In the genomic region with DNA sequence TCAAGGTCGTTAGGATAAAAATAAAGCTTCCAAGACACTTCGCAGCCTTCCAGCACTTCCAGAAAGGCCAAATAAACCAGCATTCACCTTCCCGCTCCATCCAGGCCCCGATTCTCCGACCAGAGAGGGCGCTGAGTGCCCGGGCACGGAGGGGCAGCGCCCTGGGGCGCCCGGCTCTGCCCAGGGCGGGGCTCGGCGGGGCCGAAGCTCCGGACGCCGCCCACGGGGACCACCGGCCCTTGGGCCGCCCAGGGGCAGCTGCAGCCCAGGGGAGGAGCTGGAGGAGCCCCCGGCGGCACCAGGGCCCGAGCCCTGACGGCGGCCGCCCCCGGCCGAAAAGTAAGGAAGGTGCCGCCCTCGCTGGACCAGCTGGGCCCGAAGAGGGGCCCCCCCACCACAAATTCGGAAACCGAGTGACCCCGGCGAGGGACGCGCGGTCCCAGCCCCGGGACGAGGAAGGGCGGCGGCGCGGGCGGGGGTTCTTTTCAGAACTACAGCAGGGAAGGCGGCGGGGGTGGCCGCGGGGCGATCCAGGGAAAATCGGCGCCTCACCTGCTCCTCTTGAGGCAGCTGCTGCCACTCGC, we compare ENCODE assay signal across 1 cellular context.
TF ChIP-seq lines count a peak whose summit lies in the region.

No MANE protein-coding gene starts in this region.

TF ChIP-seq in GM12878, 131 proteins besides CTCF, POLR2A, EP300 and RAD21 (continued from another document and continues in another):
- 0 out of 4 replicates have a peak, but pooled peaks of 1 of the 2 experiments have one; percentile 5 for TF ChIP-seq IKZF2 (IDR thresholded peaks at IDR 0.05)
- TF ChIP-seq STAT3 (IDR thresholded peaks at IDR 0.05; ENCODE audit: low read depth, low read length) = no peak
- no peak for TF ChIP-seq YY1 (IDR thresholded peaks at IDR 0.05; ENCODE audit: low read depth, low read length)
- TF ChIP-seq, protein P1, sequence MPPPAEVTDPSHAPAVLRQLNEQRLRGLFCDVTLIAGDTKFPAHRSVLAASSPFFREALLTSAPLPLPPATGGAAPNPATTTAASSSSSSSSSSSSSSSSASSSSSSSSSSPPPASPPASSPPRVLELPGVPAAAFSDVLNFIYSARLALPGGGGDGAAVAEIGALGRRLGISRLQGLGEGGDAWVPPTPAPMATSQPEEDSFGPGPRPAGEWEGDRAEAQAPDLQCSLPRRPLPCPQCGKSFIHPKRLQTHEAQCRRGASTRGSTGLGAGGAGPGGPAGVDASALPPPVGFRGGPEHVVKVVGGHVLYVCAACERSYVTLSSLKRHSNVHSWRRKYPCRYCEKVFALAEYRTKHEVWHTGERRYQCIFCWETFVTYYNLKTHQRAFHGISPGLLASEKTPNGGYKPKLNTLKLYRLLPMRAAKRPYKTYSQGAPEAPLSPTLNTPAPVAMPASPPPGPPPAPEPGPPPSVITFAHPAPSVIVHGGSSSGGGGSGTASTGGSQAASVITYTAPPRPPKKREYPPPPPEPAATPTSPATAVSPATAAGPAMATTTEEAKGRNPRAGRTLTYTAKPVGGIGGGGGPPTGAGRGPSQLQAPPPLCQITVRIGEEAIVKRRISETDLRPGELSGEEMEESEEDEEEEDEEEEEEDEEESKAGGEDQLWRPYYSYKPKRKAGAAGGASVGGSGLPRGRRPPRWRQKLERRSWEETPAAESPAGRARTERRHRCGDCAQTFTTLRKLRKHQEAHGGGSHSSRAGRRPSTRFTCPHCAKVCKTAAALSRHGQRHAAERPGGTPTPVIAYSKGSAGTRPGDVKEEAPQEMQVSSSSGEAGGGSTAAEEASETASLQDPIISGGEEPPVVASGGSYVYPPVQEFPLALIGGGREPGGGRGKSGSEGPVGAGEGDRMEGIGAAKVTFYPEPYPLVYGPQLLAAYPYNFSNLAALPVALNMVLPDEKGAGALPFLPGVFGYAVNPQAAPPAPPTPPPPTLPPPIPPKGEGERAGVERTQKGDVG (CRISPR knock-in tag; IDR thresholded peaks at IDR 0.05) = no peak
- TF ChIP-seq NR2F1 (conservative IDR thresholded peaks at IDR 0.05) = peak; percentile 67
- no peak for TF ChIP-seq HDGF (IDR thresholded peaks at IDR 0.05)
- peak; percentile 90 for TF ChIP-seq GATAD2B (conservative IDR thresholded peaks at IDR 0.05; ENCODE audit: low read depth)
- TF ChIP-seq, protein P2, sequence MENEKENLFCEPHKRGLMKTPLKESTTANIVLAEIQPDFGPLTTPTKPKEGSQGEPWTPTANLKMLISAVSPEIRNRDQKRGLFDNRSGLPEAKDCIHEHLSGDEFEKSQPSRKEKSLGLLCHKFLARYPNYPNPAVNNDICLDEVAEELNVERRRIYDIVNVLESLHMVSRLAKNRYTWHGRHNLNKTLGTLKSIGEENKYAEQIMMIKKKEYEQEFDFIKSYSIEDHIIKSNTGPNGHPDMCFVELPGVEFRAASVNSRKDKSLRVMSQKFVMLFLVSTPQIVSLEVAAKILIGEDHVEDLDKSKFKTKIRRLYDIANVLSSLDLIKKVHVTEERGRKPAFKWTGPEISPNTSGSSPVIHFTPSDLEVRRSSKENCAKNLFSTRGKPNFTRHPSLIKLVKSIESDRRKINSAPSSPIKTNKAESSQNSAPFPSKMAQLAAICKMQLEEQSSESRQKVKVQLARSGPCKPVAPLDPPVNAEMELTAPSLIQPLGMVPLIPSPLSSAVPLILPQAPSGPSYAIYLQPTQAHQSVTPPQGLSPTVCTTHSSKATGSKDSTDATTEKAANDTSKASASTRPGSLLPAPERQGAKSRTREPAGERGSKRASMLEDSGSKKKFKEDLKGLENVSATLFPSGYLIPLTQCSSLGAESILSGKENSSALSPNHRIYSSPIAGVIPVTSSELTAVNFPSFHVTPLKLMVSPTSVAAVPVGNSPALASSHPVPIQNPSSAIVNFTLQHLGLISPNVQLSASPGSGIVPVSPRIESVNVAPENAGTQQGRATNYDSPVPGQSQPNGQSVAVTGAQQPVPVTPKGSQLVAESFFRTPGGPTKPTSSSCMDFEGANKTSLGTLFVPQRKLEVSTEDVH (IDR thresholded peaks at IDR 0.05; ENCODE audit: low read depth, partially characterized antibody) = no peak
- TF ChIP-seq SP1 (IDR thresholded peaks at IDR 0.05; ENCODE audit: low read depth, low read length) = no peak
- no peak for TF ChIP-seq CREM (IDR thresholded peaks at IDR 0.05; ENCODE audit: low read depth)
- no peak for TF ChIP-seq SRF (IDR thresholded peaks at IDR 0.05; ENCODE audit: low read depth in 2 of 2, low read length in 2 of 2)
- TF ChIP-seq MYC (IDR thresholded peaks at IDR 0.05; ENCODE audit: insufficient read depth, insufficient read length, insufficient replicate concordance, low read length, severe bottlenecking) = no peak
- TF ChIP-seq, protein P3, sequence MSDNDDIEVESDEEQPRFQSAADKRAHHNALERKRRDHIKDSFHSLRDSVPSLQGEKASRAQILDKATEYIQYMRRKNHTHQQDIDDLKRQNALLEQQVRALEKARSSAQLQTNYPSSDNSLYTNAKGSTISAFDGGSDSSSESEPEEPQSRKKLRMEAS (IDR thresholded peaks at IDR 0.05; ENCODE audit: low read depth, low read length) = no peak
- TF ChIP-seq MTA2 (IDR thresholded peaks at IDR 0.05; ENCODE audit: low read depth) = no peak
- TF ChIP-seq STAT1 (conservative IDR thresholded peaks at IDR 0.05) = no peak
- TF ChIP-seq, protein P4, sequence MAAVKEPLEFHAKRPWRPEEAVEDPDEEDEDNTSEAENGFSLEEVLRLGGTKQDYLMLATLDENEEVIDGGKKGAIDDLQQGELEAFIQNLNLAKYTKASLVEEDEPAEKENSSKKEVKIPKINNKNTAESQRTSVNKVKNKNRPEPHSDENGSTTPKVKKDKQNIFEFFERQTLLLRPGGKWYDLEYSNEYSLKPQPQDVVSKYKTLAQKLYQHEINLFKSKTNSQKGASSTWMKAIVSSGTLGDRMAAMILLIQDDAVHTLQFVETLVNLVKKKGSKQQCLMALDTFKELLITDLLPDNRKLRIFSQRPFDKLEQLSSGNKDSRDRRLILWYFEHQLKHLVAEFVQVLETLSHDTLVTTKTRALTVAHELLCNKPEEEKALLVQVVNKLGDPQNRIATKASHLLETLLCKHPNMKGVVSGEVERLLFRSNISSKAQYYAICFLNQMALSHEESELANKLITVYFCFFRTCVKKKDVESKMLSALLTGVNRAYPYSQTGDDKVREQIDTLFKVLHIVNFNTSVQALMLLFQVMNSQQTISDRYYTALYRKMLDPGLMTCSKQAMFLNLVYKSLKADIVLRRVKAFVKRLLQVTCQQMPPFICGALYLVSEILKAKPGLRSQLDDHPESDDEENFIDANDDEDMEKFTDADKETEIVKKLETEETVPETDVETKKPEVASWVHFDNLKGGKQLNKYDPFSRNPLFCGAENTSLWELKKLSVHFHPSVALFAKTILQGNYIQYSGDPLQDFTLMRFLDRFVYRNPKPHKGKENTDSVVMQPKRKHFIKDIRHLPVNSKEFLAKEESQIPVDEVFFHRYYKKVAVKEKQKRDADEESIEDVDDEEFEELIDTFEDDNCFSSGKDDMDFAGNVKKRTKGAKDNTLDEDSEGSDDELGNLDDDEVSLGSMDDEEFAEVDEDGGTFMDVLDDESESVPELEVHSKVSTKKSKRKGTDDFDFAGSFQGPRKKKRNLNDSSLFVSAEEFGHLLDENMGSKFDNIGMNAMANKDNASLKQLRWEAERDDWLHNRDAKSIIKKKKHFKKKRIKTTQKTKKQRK (IDR thresholded peaks at IDR 0.05; ENCODE audit: low read depth, low read length) = no peak
- no peak for TF ChIP-seq BACH1 (IDR thresholded peaks at IDR 0.05; ENCODE audit: borderline replicate concordance)
- TF ChIP-seq TCF7 (IDR thresholded peaks at IDR 0.05; ENCODE audit: borderline replicate concordance) = no peak
- TF ChIP-seq ASH2L (IDR thresholded peaks at IDR 0.05; ENCODE audit: borderline replicate concordance, low read depth) = 0 out of 2 replicates have a peak, but pooled peaks have one; percentile 5
- no peak for TF ChIP-seq RELA (IDR thresholded peaks at IDR 0.05; ENCODE audit: borderline replicate concordance, partially characterized antibody)
- TF ChIP-seq, protein P5, sequence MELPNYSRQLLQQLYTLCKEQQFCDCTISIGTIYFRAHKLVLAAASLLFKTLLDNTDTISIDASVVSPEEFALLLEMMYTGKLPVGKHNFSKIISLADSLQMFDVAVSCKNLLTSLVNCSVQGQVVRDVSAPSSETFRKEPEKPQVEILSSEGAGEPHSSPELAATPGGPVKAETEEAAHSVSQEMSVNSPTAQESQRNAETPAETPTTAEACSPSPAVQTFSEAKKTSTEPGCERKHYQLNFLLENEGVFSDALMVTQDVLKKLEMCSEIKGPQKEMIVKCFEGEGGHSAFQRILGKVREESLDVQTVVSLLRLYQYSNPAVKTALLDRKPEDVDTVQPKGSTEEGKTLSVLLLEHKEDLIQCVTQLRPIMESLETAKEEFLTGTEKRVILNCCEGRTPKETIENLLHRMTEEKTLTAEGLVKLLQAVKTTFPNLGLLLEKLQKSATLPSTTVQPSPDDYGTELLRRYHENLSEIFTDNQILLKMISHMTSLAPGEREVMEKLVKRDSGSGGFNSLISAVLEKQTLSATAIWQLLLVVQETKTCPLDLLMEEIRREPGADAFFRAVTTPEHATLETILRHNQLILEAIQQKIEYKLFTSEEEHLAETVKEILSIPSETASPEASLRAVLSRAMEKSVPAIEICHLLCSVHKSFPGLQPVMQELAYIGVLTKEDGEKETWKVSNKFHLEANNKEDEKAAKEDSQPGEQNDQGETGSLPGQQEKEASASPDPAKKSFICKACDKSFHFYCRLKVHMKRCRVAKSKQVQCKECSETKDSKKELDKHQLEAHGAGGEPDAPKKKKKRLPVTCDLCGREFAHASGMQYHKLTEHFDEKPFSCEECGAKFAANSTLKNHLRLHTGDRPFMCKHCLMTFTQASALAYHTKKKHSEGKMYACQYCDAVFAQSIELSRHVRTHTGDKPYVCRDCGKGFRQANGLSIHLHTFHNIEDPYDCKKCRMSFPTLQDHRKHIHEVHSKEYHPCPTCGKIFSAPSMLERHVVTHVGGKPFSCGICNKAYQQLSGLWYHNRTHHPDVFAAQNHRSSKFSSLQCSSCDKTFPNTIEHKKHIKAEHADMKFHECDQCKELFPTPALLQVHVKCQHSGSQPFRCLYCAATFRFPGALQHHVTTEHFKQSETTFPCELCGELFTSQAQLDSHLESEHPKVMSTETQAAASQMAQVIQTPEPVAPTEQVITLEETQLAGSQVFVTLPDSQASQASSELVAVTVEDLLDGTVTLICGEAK (IDR thresholded peaks at IDR 0.05; ENCODE audit: borderline replicate concordance) = no peak; the same call in 1 of the 2 replicates
- TF ChIP-seq BHLHE40 (IDR thresholded peaks at IDR 0.05; ENCODE audit: borderline replicate concordance in 1 of 2, low read depth in 2 of 2, low read length in 1 of 2) = peak in 1 of 2 experiments; percentile 26; a peak in 1 of 4 replicates
- TF ChIP-seq, protein P6, sequence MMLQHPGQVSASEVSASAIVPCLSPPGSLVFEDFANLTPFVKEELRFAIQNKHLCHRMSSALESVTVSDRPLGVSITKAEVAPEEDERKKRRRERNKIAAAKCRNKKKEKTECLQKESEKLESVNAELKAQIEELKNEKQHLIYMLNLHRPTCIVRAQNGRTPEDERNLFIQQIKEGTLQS (IDR thresholded peaks at IDR 0.05; ENCODE audit: borderline replicate concordance, extremely low read depth, low read depth, low read length) = no peak
- TF ChIP-seq MXI1 (IDR thresholded peaks at IDR 0.05; ENCODE audit: low read depth, low read length) = peak; percentile 26; the same call in 1 of the 2 replicates
- TF ChIP-seq CBFB (IDR thresholded peaks at IDR 0.05; ENCODE audit: low read depth) = no peak
- no peak for TF ChIP-seq CBX5 (IDR thresholded peaks at IDR 0.05; ENCODE audit: low read depth)
- no peak for TF ChIP-seq SREBF2 (IDR thresholded peaks at IDR 0.05; ENCODE audit: low read length)
- TF ChIP-seq BRCA1 (IDR thresholded peaks at IDR 0.05; ENCODE audit: low read depth, low read length) = no peak
- no peak for TF ChIP-seq FOXM1 (IDR thresholded peaks at IDR 0.05; ENCODE audit: low read depth, low read length)
- TF ChIP-seq NRF1 (conservative IDR thresholded peaks at IDR 0.05; ENCODE audit: low read depth, low read length) = no peak
- no peak for TF ChIP-seq RB1 (IDR thresholded peaks at IDR 0.05; ENCODE audit: borderline replicate concordance)
- TF ChIP-seq SUZ12 (IDR thresholded peaks at IDR 0.05; ENCODE audit: unreplicated experiment) = no peak
- TF ChIP-seq, protein P7, sequence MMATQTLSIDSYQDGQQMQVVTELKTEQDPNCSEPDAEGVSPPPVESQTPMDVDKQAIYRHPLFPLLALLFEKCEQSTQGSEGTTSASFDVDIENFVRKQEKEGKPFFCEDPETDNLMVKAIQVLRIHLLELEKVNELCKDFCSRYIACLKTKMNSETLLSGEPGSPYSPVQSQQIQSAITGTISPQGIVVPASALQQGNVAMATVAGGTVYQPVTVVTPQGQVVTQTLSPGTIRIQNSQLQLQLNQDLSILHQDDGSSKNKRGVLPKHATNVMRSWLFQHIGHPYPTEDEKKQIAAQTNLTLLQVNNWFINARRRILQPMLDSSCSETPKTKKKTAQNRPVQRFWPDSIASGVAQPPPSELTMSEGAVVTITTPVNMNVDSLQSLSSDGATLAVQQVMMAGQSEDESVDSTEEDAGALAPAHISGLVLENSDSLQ (IDR thresholded peaks at IDR 0.05) = no peak
- TF ChIP-seq, protein P8, sequence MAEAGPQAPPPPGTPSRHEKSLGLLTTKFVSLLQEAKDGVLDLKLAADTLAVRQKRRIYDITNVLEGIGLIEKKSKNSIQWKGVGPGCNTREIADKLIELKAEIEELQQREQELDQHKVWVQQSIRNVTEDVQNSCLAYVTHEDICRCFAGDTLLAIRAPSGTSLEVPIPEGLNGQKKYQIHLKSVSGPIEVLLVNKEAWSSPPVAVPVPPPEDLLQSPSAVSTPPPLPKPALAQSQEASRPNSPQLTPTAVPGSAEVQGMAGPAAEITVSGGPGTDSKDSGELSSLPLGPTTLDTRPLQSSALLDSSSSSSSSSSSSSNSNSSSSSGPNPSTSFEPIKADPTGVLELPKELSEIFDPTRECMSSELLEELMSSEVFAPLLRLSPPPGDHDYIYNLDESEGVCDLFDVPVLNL (IDR thresholded peaks at IDR 0.05; ENCODE audit: low read depth, low read length) = no peak
- TF ChIP-seq, protein P9, sequence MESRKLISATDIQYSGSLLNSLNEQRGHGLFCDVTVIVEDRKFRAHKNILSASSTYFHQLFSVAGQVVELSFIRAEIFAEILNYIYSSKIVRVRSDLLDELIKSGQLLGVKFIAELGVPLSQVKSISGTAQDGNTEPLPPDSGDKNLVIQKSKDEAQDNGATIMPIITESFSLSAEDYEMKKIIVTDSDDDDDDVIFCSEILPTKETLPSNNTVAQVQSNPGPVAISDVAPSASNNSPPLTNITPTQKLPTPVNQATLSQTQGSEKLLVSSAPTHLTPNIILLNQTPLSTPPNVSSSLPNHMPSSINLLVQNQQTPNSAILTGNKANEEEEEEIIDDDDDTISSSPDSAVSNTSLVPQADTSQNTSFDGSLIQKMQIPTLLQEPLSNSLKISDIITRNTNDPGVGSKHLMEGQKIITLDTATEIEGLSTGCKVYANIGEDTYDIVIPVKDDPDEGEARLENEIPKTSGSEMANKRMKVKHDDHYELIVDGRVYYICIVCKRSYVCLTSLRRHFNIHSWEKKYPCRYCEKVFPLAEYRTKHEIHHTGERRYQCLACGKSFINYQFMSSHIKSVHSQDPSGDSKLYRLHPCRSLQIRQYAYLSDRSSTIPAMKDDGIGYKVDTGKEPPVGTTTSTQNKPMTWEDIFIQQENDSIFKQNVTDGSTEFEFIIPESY (IDR thresholded peaks at IDR 0.05) = no peak
